8 cellular contexts compared by ENCODE assay signal in the genomic region with DNA sequence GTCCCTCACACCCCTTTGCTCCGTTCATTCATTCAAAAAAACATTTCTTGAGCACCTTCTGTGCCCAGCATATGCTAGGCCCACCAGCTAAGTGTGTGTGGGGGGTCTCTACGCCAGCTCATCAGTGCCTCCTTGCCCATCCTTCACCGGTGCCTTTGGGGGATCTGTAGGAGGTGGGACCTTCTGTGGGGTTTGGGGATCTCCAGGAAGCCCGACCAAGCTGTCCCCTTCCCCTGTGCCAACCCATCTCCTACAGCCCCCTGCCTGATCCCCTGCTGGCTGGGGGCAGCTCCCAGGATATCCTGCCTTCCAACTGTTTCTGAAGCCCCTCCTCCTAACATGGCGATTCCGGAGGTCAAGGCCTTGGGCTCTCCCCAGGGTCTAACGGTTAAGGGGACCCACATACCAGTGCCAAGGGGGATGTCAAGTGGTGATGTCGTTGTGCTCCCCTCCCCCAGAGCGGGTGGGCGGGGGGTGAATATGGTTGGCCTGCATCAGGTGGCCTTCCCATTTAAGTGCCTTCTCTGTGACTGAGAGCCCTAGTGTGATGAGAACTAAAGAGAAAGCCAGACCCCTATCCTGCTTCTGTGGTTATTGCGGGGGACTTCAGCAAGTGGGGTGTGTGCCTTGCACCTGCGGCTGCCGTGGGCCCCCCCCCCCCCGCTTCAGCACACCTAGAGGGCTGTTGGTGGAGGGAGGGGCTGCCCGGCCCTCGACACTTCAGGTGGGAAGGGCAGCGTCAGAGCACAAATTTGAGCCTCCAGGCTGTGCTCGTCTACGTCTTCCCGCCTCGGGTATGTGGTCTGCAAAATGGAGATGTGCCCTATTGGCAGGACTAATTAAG. TPM values are rescaled to one million over a fixed set of nuclear protein-coding genes. Genes with fewer than 3 reads are reported as not detected.
DNase-seq lines count a peak whose midpoint lies in the region; ATAC-seq and TF ChIP-seq lines count a peak whose summit lies in the region.

No MANE protein-coding gene starts in this region.

- no peaks in the 10 kb centered on the region for H3K27me3 ChIP-seq in KMS-11 (ENCODE audit: insufficient read depth, low read depth)

- no peaks in the 10 kb centered on the region for H3K36me3 ChIP-seq in KMS-11 (ENCODE audit: insufficient read depth)

- DNase-seq in stimulated activated CD4-positive, alpha-beta T cell treated with anti-CD3 and anti-CD28 coated beads, Interleukin-4, amount 100 ng/mL, for 1 hour, result peak; percentile 14
- no peak for DNase-seq in stimulated activated CD4-positive, alpha-beta T cell treated with anti-CD3 and anti-CD28 coated beads, Interleukin-4, amount 100 ng/mL, for 4 hours
- DNase-seq in memory B cell (ENCODE audit: low spot score in 2 of 2) (no peak), type B pancreatic cell (ENCODE audit: extremely low spot score, unreplicated experiment) (no peak), CD1c-positive myeloid dendritic cell (ENCODE audit: extremely low spot score) (no peak), AG08396 (ENCODE audit: low spot score) (no peak)

- H4K20me1 ChIP-seq in KMS-11 (ENCODE audit: insufficient read depth), result no peaks in the 10 kb centered on the region

- H3K4me1 Mint-ChIP-seq in brain (peaks cover 33% of the 10 kb centered on the region), memory B cell (peaks cover 28% of the 10 kb centered on the region), type B pancreatic cell (ENCODE audit: unreplicated experiment) (peaks cover 19% of the 10 kb centered on the region)

- ATAC-seq in memory B cell (ENCODE audit: low read depth), result peak; percentile 8

- peaks cover 33% of the 10 kb centered on the region for H3K4me1 ChIP-seq in KMS-11 (ENCODE audit: low read depth, poor library complexity, severe bottlenecking)

- peak overlapping the region; percentile 85 to 90 (median 86) for H3K4me3 Mint-ChIP-seq in brain
- peak overlapping the region; percentile 82 for H3K4me3 Mint-ChIP-seq in memory B cell
- H3K4me3 Mint-ChIP-seq in type B pancreatic cell, result peak overlapping the region; percentile 83

- H3K36me3 Mint-ChIP-seq in brain (no peaks in the 10 kb centered on the region), memory B cell (peaks cover 19% of the 10 kb centered on the region), type B pancreatic cell (peaks cover 7% of the 10 kb centered on the region)

- H3K27me3 Mint-ChIP-seq in brain, result peaks cover 7% of the 10 kb centered on the region
- H3K27me3 Mint-ChIP-seq in memory B cell, result no peaks in the 10 kb centered on the region
- no peaks in the 10 kb centered on the region for H3K27me3 Mint-ChIP-seq in type B pancreatic cell

- H3K4me2 ChIP-seq in KMS-11, result peak overlapping the region; percentile 51

- no peak overlapping the region for H3K9ac ChIP-seq in KMS-11

- H2AFZ ChIP-seq in KMS-11 (ENCODE audit: low read depth), result peak overlapping the region; percentile 1; the same call in 1 of the 2 replicates

- peak overlapping the region; percentile 52 for H3K4me3 ChIP-seq in KMS-11 (IDR thresholded peaks at IDR 0.05; ENCODE audit: insufficient read depth, low read depth, low read length)

- peak overlapping the region; percentile 15; the same call in 1 of the 2 replicates for H3K27ac ChIP-seq in KMS-11

- H3K27ac Mint-ChIP-seq in brain, result peak overlapping the region; percentile 84 to 93 (median 91)
- peak overlapping the region; percentile 87 for H3K27ac Mint-ChIP-seq in memory B cell
- H3K27ac Mint-ChIP-seq in type B pancreatic cell, result peak overlapping the region; percentile 95

- TF ChIP-seq CTCF in KMS-11 (conservative IDR thresholded peaks at IDR 0.05; ENCODE audit: low read depth, low read length), result no peak
- no peak for TF ChIP-seq CTCF in brain (conservative IDR thresholded peaks at IDR 0.05)
- no peak for TF ChIP-seq CTCF in type B pancreatic cell (conservative IDR thresholded peaks at IDR 0.05)

- H3K9me3 Mint-ChIP-seq in brain, result peaks cover 0 to 3% (median 0%) of the 10 kb centered on the region in 5 experiments
- no peaks in the 10 kb centered on the region for H3K9me3 Mint-ChIP-seq in memory B cell
- no peaks in the 10 kb centered on the region for H3K9me3 Mint-ChIP-seq in type B pancreatic cell

- peaks cover 14% of the 10 kb centered on the region; the same call in 1 of the 2 replicates for H3K79me2 ChIP-seq in KMS-11 (ENCODE audit: insufficient read depth, low read depth)

RNA-seq across cellular contexts. Expression of gene CTDSP1, which starts 5.9 kb away (rescaled TPM):
- polyA plus RNA-seq in brain (ENCODE audit: insufficient read depth, low read depth, low replicate concordance), result 44.4 TPM
- 96.4 and 112 TPM in 2 replicates for total RNA-seq in type B pancreatic cell (ENCODE audit: low replicate concordance)

RNA-seq across cellular contexts. Expression of gene VIL1, which starts 13.3 kb away (rescaled TPM):
- polyA plus RNA-seq in brain (ENCODE audit: insufficient read depth, low read depth, low replicate concordance), result not detected
- 64.6 and 142 TPM in 2 replicates for total RNA-seq in type B pancreatic cell (ENCODE audit: low replicate concordance)

RNA-seq across cellular contexts. Expression of gene SLC11A1, which starts 23.5 kb away (rescaled TPM):
- polyA plus RNA-seq in brain (ENCODE audit: insufficient read depth, low read depth, low replicate concordance), result 1.7 TPM
- total RNA-seq in type B pancreatic cell (ENCODE audit: low replicate concordance), result 0.39 and 0.64 TPM in 2 replicates

RNA-seq across cellular contexts. Expression of gene CATIP, which starts 48.9 kb away (rescaled TPM):
- polyA plus RNA-seq in brain (ENCODE audit: insufficient read depth, low read depth, low replicate concordance), result not detected
- total RNA-seq in type B pancreatic cell (ENCODE audit: low replicate concordance), result 0.21 and 4.1 TPM in 2 replicates
